8 cellular contexts compared by ENCODE assay signal in genomic region chr16:58022601-58023371, GRCh38. TPM values are rescaled to one million over a fixed set of nuclear protein-coding genes. Genes with fewer than 3 reads are reported as not detected.
DNase-seq lines count a peak whose midpoint lies in the region; ATAC-seq and TF ChIP-seq lines count a peak whose summit lies in the region.

No MANE protein-coding gene starts in this region.

- DNase-seq in AG10803 (ENCODE audit: low read depth) (peak; percentile 78), NCI-H146 treated with DMSO at 0.1 percent for 48 hours (lab: John Stamatoyannopoulos, UW; ENCODE audit: unreplicated experiment) (peak; percentile 19), choroid plexus epithelial cell (ENCODE audit: low read depth) (peak; percentile 67), mesendoderm (peak; percentile 42), T-helper 17 cell (no peak), iPS-NIHi11 (ENCODE audit: low spot score) (no peak)
- DNase-seq in activated T-cell treated with anti-CD3 and anti-CD28 coated beads, Interleukin-2, amount 50 U/mL, for 1 hour: no peak
- no peak for DNase-seq in activated CD4-positive, alpha-beta T cell treated with anti-CD3 and anti-CD28 coated beads for 4 hours

- no peak overlapping the region for H3K27ac Mint-ChIP-seq in T-helper 17 cell

- H3K36me3 ChIP-seq in mesendoderm (ENCODE audit: control insufficient read depth, insufficient read depth, low read length): no peaks in the 10 kb centered on the region

- H3K79me2 ChIP-seq in mesendoderm (ENCODE audit: control insufficient read depth, insufficient read depth, low read length): peaks cover 8% of the 10 kb centered on the region

- no CpG with 5 or more reads among the region's 18 CpGs for WGBS in mesendoderm (ENCODE audit: extremely low coverage, insufficient coverage, low lambda C conversion rate)

- no peak overlapping the region for H3K23ac ChIP-seq in mesendoderm (ENCODE audit: low read length)

- H3K27me3 Mint-ChIP-seq in T-helper 17 cell: no peaks in the 10 kb centered on the region

- peak overlapping the region; percentile 41 for H3K9ac ChIP-seq in mesendoderm (ENCODE audit: low read length)

- no peaks in the 10 kb centered on the region for H3K27me3 ChIP-seq in mesendoderm (ENCODE audit: insufficient read depth, low read length, poor library complexity)

- peak overlapping the region; percentile 25 for H3K56ac ChIP-seq in mesendoderm (ENCODE audit: low read length)

- H2BK120ac ChIP-seq in mesendoderm (ENCODE audit: low read depth, low read length): no peak overlapping the region

- H2AK5ac ChIP-seq in mesendoderm (ENCODE audit: low read length): no peak overlapping the region

- H3K36me3 Mint-ChIP-seq in T-helper 17 cell (ENCODE audit: low read depth): peaks cover 2% of the 10 kb centered on the region

- peaks cover 16% of the 10 kb centered on the region for H3K4me1 Mint-ChIP-seq in T-helper 17 cell

- peak overlapping the region; percentile 37 for H2BK5ac ChIP-seq in mesendoderm (ENCODE audit: low read length)

- no peak overlapping the region for H4K5ac ChIP-seq in mesendoderm (ENCODE audit: low read length)

- peak overlapping the region; percentile 32 for H3K27ac ChIP-seq in mesendoderm (ENCODE audit: low read depth, low read length)

- H3K4ac ChIP-seq in mesendoderm (ENCODE audit: low read depth, low read length): peak overlapping the region; percentile 66

- H3K4me1 ChIP-seq in mesendoderm (ENCODE audit: control insufficient read depth, low read depth, low read length): peaks cover 17% of the 10 kb centered on the region

- no peak overlapping the region for H2BK15ac ChIP-seq in mesendoderm (replicated peaks; ENCODE audit: low read depth)

- no peak overlapping the region for H4K8ac ChIP-seq in mesendoderm (ENCODE audit: low read depth, low read length)

- H3K79me1 ChIP-seq in mesendoderm (ENCODE audit: low read length): peaks cover 3% of the 10 kb centered on the region

- ATAC-seq in T-helper 17 cell: no peak

- H3K4me3 ChIP-seq in AG10803 (ENCODE audit: low read length) (no peak overlapping the region), choroid plexus epithelial cell (ENCODE audit: low read depth, low read length) (no peak overlapping the region), mesendoderm (ENCODE audit: low read length) (no peak overlapping the region)

- TF ChIP-seq CTCF in AG10803 (conservative IDR thresholded peaks at IDR 0.05; ENCODE audit: low read length): no peak
- TF ChIP-seq CTCF in choroid plexus epithelial cell (conservative IDR thresholded peaks at IDR 0.05; ENCODE audit: low read depth, low read length): no peak

- no peak overlapping the region for H3K4me3 Mint-ChIP-seq in T-helper 17 cell

- no peak overlapping the region for H3K4me2 ChIP-seq in mesendoderm (ENCODE audit: low read length)

- H3K9me3 ChIP-seq in T-helper 17 cell (ENCODE audit: control insufficient read depth, low read length, poor library complexity, severe bottlenecking): no peaks in the 10 kb centered on the region

- H3K18ac ChIP-seq in mesendoderm (ENCODE audit: low read length): peak overlapping the region; percentile 4

RNA-seq across cellular contexts. Expression of gene MMP15, which starts 2.8 kb away (rescaled TPM):
- 20.9 TPM for polyA plus RNA-seq in mesendoderm (2013, experiment 1 of 2)
- polyA plus RNA-seq in mesendoderm (2013, experiment 2 of 2): 20.0 TPM
- total RNA-seq in T-helper 17 cell: 1 to 10 TPM in 1 of 2 donors, under 1 TPM in 1; 0.40 to 1.5 TPM

RNA-seq across cellular contexts. Expression of gene USB1, which starts 21.6 kb away (rescaled TPM):
- 61.7 TPM for polyA plus RNA-seq in mesendoderm (2013, experiment 1 of 2)
- 60.1 TPM for polyA plus RNA-seq in mesendoderm (2013, experiment 2 of 2)
- 10 to 100 TPM; 34.1 to 35.7 TPM for total RNA-seq in T-helper 17 cell

RNA-seq across cellular contexts. Expression of gene ZNF319, which starts 22.3 kb away (rescaled TPM):
- polyA plus RNA-seq in mesendoderm (2013, experiment 1 of 2): 6.1 TPM
- 7.0 TPM for polyA plus RNA-seq in mesendoderm (2013, experiment 2 of 2)
- 10 to 100 TPM; 11.8 to 12.5 TPM for total RNA-seq in T-helper 17 cell

RNA-seq across cellular contexts. Expression of gene CNGB1, which starts 51.9 kb away (rescaled TPM):
- 0.06 TPM for polyA plus RNA-seq in mesendoderm (2013, experiment 1 of 2)
- polyA plus RNA-seq in mesendoderm (2013, experiment 2 of 2): under 0.01 TPM
- not detected for total RNA-seq in T-helper 17 cell

Comparison
In these comparisons a context has a peak if more than half of its experiments do, and no peak if none do; other contexts are left out.
1. DNase-seq: peak in AG10803 (single experiment), NCI-H146 treated with DMSO at 0.1 percent for 48 hours (single experiment), choroid plexus epithelial cell (single experiment) and mesendoderm (single experiment); none in T-helper 17 cell (0 of 3), iPS-NIHi11 (single experiment), activated T-cell treated with anti-CD3 and anti-CD28 coated beads, Interleukin-2, amount 50 U/mL, for 1 hour (single experiment) and activated CD4-positive, alpha-beta T cell treated with anti-CD3 and anti-CD28 coated beads for 4 hours (0 of 2).